19 cellular contexts compared by ENCODE assay signal in genomic region chrX:2514131-2514530, GRCh38.
"Had no signal": no experiment of that assay in that cellular context is flagged by ENCODE, and none has a peak within 500 bp of the region (broad histone marks: within the 10 kb centered on the region; RNA-seq: fewer than 3 reads in every experiment).

No MANE protein-coding gene starts in this region.

- ATAC-seq: left ventricle myocardium superior; natural killer cell treated with Interleukin-12 subunit alpha and Interleukin-12 subunit beta and Interleukin-15 and Interleukin-18, amount 100 ng/mL, for 72 hours had no signal

- H3K4me1 ChIP-seq: right atrium auricular region, upper lobe of left lung had no signal

- H3K4me3 Mint-ChIP-seq: activated CD4-positive, alpha-beta T cell treated with anti-CD3 and anti-CD28 coated beads, Interleukin-2, amount 10 ng/mL, durations not matched to agents 7 days and 5 days; activated naive CD8-positive, alpha-beta T cell treated with anti-CD3 and anti-CD28 coated beads, Interleukin-2, amount 10 ng/mL, durations not matched to agents 7 days and 5 days; activated T-helper 1 cell treated with anti-CD3 and anti-CD28 coated beads, Interleukin-12 subunit alpha, Interleukin-12 subunit beta, Interleukin-2, Interleukin-4 antibody, amounts not matched to agents 30 ng/mL and 10 ng/mL and 1 ng/mL, durations not matched to agents 14 hours and 24 hours and 36 hours; brain; natural killer cell treated with Interleukin-12 subunit alpha and Interleukin-12 subunit beta and Interleukin-15 and Interleukin-18, amount 100 ng/mL, for 72 hours had no signal

- H3K27ac Mint-ChIP-seq: activated CD4-positive, alpha-beta T cell treated with anti-CD3 and anti-CD28 coated beads, Interleukin-2, amount 10 ng/mL, durations not matched to agents 7 days and 5 days; activated naive CD8-positive, alpha-beta T cell treated with anti-CD3 and anti-CD28 coated beads, Interleukin-2, amount 10 ng/mL, durations not matched to agents 7 days and 5 days; activated T-helper 1 cell treated with anti-CD3 and anti-CD28 coated beads, Interleukin-12 subunit alpha, Interleukin-12 subunit beta, Interleukin-2, Interleukin-4 antibody, amounts not matched to agents 30 ng/mL and 10 ng/mL and 1 ng/mL, durations not matched to agents 14 hours and 24 hours and 36 hours; brain; natural killer cell treated with Interleukin-12 subunit alpha and Interleukin-12 subunit beta and Interleukin-15 and Interleukin-18, amount 100 ng/mL, for 72 hours had no signal

- H3K4me3 ChIP-seq: right atrium auricular region, upper lobe of left lung had no signal

- H3K9me3 ChIP-seq: right atrium auricular region, upper lobe of left lung had no signal

- H3K4me1 Mint-ChIP-seq: activated naive CD8-positive, alpha-beta T cell treated with anti-CD3 and anti-CD28 coated beads, Interleukin-2, amount 10 ng/mL, durations not matched to agents 7 days and 5 days had no signal

- H3K27me3 ChIP-seq: right atrium auricular region, upper lobe of left lung had no signal

- H3K27me3 Mint-ChIP-seq: activated CD4-positive, alpha-beta T cell treated with anti-CD3 and anti-CD28 coated beads, Interleukin-2, amount 10 ng/mL, durations not matched to agents 7 days and 5 days; activated naive CD8-positive, alpha-beta T cell treated with anti-CD3 and anti-CD28 coated beads, Interleukin-2, amount 10 ng/mL, durations not matched to agents 7 days and 5 days; brain; progenitor cell of endocrine pancreas had no signal

- H3K36me3 ChIP-seq: right atrium auricular region, upper lobe of left lung had no signal

- H3K36me3 Mint-ChIP-seq: activated naive CD8-positive, alpha-beta T cell treated with anti-CD3 and anti-CD28 coated beads, Interleukin-2, amount 10 ng/mL, durations not matched to agents 7 days and 5 days; brain; natural killer cell treated with Interleukin-12 subunit alpha and Interleukin-12 subunit beta and Interleukin-15 and Interleukin-18, amount 100 ng/mL, for 72 hours had no signal

- DNase-seq: activated CD4-positive, alpha-beta T cell treated with anti-CD3 and anti-CD28 coated beads, Interleukin-2, amount 10 ng/mL, durations not matched to agents 7 days and 5 days; activated naive CD4-positive, alpha-beta T cell; activated naive CD8-positive, alpha-beta T cell treated with anti-CD3 and anti-CD28 coated beads, Interleukin-2, amount 10 ng/mL, durations not matched to agents 7 days and 5 days; central memory CD4-positive, alpha-beta T cell; cortex of kidney; effector CD4-positive, alpha-beta T cell; foreskin fibroblast; left ventricle myocardium superior; mesenchymal stem cell; occipital lobe; stimulated activated CD4-positive, alpha-beta T cell treated with anti-CD3 and anti-CD28 coated beads, Interleukin-15, amount 100 ng/mL, for 24 hours; stimulated activated CD4-positive, alpha-beta T cell treated with anti-CD3 and anti-CD28 coated beads, Interleukin-4, amount 100 ng/mL, for 24 hours; stimulated activated naive CD4-positive, alpha-beta T cell treated with Interleukin-2 at 50 U/mL for 16 hours; upper lobe of left lung had no signal

- H3K9me3 Mint-ChIP-seq: activated CD4-positive, alpha-beta T cell treated with anti-CD3 and anti-CD28 coated beads, Interleukin-2, amount 10 ng/mL, durations not matched to agents 7 days and 5 days; activated naive CD8-positive, alpha-beta T cell treated with anti-CD3 and anti-CD28 coated beads, Interleukin-2, amount 10 ng/mL, durations not matched to agents 7 days and 5 days; activated T-helper 1 cell treated with anti-CD3 and anti-CD28 coated beads, Interleukin-12 subunit alpha, Interleukin-12 subunit beta, Interleukin-2, Interleukin-4 antibody, amounts not matched to agents 30 ng/mL and 10 ng/mL and 1 ng/mL, durations not matched to agents 14 hours and 24 hours and 36 hours; natural killer cell treated with Interleukin-12 subunit alpha and Interleukin-12 subunit beta and Interleukin-15 and Interleukin-18, amount 100 ng/mL, for 72 hours had no signal

- H3K27ac ChIP-seq: right atrium auricular region, upper lobe of left lung had no signal
